Comparison of ENCODE assay signal across 1 cellular context in the genomic region with DNA sequence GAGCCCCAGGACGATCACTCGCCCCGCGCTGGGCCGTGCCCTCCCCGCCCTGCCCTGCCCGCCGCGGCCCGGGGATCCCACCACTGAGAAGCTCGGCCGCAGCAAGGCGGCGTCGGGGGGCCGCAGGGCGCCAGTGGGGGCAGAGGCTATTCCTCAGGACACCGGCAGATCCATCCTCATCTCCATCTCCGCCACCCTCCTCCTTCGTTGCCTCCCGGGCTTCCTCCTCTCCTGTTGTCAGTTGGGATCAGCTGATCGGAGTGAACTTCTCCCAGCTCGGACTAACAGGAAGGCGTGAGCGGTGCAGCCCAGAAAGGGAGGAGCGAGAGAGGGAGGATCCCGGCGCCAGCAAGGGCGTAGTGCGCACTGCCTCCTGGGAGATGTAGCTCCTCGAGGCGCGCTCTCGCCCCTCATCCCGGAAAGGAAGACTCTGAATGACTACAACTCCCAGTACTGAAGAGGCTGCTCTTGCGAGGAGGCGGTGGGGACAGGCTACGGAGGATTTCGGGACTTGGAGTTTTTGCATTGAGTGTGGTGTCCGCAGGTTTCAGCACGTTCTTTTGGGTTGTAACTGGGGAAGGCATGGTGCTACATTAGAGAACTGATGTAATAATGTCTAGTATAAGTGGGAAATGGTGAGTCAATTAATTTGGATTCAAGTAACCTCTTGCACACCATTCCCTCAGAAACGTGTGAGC.
A peak's percentile ranks its signal among the peaks of the same experiment; 100 is the strongest.
TF ChIP-seq lines count a peak whose summit lies in the region.

A gene with protein sequence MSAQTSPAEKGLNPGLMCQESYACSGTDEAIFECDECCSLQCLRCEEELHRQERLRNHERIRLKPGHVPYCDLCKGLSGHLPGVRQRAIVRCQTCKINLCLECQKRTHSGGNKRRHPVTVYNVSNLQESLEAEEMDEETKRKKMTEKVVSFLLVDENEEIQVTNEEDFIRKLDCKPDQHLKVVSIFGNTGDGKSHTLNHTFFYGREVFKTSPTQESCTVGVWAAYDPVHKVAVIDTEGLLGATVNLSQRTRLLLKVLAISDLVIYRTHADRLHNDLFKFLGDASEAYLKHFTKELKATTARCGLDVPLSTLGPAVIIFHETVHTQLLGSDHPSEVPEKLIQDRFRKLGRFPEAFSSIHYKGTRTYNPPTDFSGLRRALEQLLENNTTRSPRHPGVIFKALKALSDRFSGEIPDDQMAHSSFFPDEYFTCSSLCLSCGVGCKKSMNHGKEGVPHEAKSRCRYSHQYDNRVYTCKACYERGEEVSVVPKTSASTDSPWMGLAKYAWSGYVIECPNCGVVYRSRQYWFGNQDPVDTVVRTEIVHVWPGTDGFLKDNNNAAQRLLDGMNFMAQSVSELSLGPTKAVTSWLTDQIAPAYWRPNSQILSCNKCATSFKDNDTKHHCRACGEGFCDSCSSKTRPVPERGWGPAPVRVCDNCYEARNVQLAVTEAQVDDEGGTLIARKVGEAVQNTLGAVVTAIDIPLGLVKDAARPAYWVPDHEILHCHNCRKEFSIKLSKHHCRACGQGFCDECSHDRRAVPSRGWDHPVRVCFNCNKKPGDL (minus strand): TSS at position 262 of the 698 bp plus-strand sequence. CDS start 2,598 bp downstream, outside the sequence.

TF ChIP-seq in K562, 482 proteins besides CTCF, POLR2A, EP300 and RAD21 (continued from another document):
- TF ChIP-seq, protein P1, sequence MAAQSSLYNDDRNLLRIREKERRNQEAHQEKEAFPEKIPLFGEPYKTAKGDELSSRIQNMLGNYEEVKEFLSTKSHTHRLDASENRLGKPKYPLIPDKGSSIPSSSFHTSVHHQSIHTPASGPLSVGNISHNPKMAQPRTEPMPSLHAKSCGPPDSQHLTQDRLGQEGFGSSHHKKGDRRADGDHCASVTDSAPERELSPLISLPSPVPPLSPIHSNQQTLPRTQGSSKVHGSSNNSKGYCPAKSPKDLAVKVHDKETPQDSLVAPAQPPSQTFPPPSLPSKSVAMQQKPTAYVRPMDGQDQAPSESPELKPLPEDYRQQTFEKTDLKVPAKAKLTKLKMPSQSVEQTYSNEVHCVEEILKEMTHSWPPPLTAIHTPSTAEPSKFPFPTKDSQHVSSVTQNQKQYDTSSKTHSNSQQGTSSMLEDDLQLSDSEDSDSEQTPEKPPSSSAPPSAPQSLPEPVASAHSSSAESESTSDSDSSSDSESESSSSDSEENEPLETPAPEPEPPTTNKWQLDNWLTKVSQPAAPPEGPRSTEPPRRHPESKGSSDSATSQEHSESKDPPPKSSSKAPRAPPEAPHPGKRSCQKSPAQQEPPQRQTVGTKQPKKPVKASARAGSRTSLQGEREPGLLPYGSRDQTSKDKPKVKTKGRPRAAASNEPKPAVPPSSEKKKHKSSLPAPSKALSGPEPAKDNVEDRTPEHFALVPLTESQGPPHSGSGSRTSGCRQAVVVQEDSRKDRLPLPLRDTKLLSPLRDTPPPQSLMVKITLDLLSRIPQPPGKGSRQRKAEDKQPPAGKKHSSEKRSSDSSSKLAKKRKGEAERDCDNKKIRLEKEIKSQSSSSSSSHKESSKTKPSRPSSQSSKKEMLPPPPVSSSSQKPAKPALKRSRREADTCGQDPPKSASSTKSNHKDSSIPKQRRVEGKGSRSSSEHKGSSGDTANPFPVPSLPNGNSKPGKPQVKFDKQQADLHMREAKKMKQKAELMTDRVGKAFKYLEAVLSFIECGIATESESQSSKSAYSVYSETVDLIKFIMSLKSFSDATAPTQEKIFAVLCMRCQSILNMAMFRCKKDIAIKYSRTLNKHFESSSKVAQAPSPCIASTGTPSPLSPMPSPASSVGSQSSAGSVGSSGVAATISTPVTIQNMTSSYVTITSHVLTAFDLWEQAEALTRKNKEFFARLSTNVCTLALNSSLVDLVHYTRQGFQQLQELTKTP (IDR thresholded peaks at IDR 0.05; ENCODE audit: low read depth in 1 of 2, partially characterized antibody in 2 of 2), result peak in 1 of 2 experiments; percentile 99
- TF ChIP-seq MEIS2 (IDR thresholded peaks at IDR 0.05; ENCODE audit: partially characterized antibody) (peak; percentile 25), FOXJ2 (tag; IDR thresholded peaks at IDR 0.05) (0 out of 2 replicates have a peak, but pooled peaks have one; percentile 42), JUN (IDR thresholded peaks at IDR 0.05; ENCODE audit: borderline replicate concordance, low read depth, low read length) (peak; percentile 70; the same call in 1 of the 2 replicates), JUN (CRISPR knock-in tag; IDR thresholded peaks at IDR 0.05; ENCODE audit: borderline replicate concordance) (no peak), PHF20 (IDR thresholded peaks at IDR 0.05; ENCODE audit: partially characterized antibody) (peak; percentile 72), ZNF175 (CRISPR knock-in tag; IDR thresholded peaks at IDR 0.05; ENCODE audit: low read depth) (peak; percentile 69; the same call in 1 of the 2 replicates)
